Comparison of ENCODE assay signal across 1 cellular context in genomic region chr6:84547341-84547794, GRCh38.
TF ChIP-seq lines count a peak whose summit lies in the region.

No MANE protein-coding gene starts in this region.

TF ChIP-seq in K562, 482 proteins besides CTCF, POLR2A, EP300 and RAD21 (continued from another document):
- TF ChIP-seq, protein P1, sequence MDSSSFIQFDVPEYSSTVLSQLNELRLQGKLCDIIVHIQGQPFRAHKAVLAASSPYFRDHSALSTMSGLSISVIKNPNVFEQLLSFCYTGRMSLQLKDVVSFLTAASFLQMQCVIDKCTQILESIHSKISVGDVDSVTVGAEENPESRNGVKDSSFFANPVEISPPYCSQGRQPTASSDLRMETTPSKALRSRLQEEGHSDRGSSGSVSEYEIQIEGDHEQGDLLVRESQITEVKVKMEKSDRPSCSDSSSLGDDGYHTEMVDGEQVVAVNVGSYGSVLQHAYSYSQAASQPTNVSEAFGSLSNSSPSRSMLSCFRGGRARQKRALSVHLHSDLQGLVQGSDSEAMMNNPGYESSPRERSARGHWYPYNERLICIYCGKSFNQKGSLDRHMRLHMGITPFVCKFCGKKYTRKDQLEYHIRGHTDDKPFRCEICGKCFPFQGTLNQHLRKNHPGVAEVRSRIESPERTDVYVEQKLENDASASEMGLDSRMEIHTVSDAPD (CRISPR knock-in tag; IDR thresholded peaks at IDR 0.05), result peak; percentile 98
- TF ChIP-seq MEF2A (IDR thresholded peaks at IDR 0.05; ENCODE audit: control insufficient read depth, low read depth, low read length), result peak; percentile 81
- TF ChIP-seq ZNF175 (CRISPR knock-in tag; IDR thresholded peaks at IDR 0.05; ENCODE audit: low read depth), result peak; percentile 78; the same call in 1 of the 2 replicates
- TF ChIP-seq CEBPB (tag; IDR thresholded peaks at IDR 0.05), result peak; percentile 57; the same call in 1 of the 2 replicates
- TF ChIP-seq POLR2B (IDR thresholded peaks at IDR 0.05; ENCODE audit: low read depth, partially characterized antibody), result no peak
- peak; percentile 59 for TF ChIP-seq KDM5B (IDR thresholded peaks at IDR 0.05; ENCODE audit: insufficient replicate concordance, low read depth, low read length)
- peak; percentile 73 for TF ChIP-seq BHLHE40 (IDR thresholded peaks at IDR 0.05; ENCODE audit: low read length)
- no peak for TF ChIP-seq EWSR1 (IDR thresholded peaks at IDR 0.05; ENCODE audit: borderline replicate concordance, low read depth, partially characterized antibody)
- peak; percentile 81; the same call in 1 of the 2 replicates for TF ChIP-seq KHSRP (IDR thresholded peaks at IDR 0.05)
- TF ChIP-seq, protein P2, sequence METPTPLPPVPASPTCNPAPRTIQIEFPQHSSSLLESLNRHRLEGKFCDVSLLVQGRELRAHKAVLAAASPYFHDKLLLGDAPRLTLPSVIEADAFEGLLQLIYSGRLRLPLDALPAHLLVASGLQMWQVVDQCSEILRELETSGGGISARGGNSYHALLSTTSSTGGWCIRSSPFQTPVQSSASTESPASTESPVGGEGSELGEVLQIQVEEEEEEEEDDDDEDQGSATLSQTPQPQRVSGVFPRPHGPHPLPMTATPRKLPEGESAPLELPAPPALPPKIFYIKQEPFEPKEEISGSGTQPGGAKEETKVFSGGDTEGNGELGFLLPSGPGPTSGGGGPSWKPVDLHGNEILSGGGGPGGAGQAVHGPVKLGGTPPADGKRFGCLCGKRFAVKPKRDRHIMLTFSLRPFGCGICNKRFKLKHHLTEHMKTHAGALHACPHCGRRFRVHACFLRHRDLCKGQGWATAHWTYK (CRISPR knock-in tag; IDR thresholded peaks at IDR 0.05), result peak; percentile 87; the same call in 1 of the 2 replicates
- peak; percentile 68; the same call in 1 of the 2 replicates for TF ChIP-seq BCOR (IDR thresholded peaks at IDR 0.05)
- TF ChIP-seq CXXC5 (CRISPR knock-in tag; IDR thresholded peaks at IDR 0.05), result peak; percentile 82
